Comparison of ENCODE assay signal across 15 cellular contexts in the genomic region with DNA sequence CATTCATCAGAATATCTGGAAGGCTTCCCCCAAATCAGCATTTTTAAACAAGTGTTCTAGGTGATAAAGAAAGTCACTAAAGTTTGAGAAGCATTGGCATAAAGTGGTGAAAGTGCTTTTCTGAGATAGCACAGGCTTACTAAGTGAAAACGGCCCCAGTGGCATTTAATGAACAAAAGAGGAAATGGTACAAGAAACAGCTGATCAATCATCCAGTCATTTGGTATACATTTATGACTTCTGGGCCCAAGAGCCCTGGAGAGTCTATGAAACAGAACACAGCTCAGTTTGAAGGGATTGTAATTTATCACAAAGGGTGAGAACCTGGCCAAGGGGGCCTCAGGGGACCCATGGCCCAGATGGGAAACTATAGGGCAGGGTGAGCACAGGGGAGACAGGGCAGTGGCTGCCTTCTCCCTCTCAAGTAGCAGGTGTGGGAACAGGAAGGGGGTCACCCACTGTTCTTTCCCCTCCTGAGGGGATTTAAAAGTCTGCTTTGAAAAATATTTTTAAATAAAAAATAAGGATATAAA.
A peak's percentile ranks its signal among the peaks of the same experiment; 100 is the strongest.
DNase-seq lines count a peak whose midpoint lies in the region; ATAC-seq and TF ChIP-seq lines count a peak whose summit lies in the region.
"Had no signal": no experiment of that assay in that cellular context is flagged by ENCODE, and none has a peak within 500 bp of the region (broad histone marks: within the 10 kb centered on the region; RNA-seq: fewer than 3 reads in every experiment).

No MANE protein-coding gene starts in this region.

- H3K4me3 ChIP-seq in BLaER1 (no peak overlapping the region), endodermal cell (ENCODE audit: low read length) (no peak overlapping the region), smooth muscle cell (no peak overlapping the region)
- H3K4me3 ChIP-seq: hepatocyte had no signal

- peaks cover 49% of the 10 kb centered on the region for H3K4me1 Mint-ChIP-seq in endodermal cell
- H3K4me1 Mint-ChIP-seq in activated T-helper 17 cell treated with anti-CD3 and anti-CD28 coated beads, Interleukin-2, amount 50 U/mL, for 72 hours: no peaks in the 10 kb centered on the region
- H3K4me1 Mint-ChIP-seq: activated naive CD8-positive, alpha-beta T cell treated with anti-CD3 and anti-CD28 coated beads for 36 hours had no signal

- H3K9ac ChIP-seq in BLaER1: no peak overlapping the region
- no peak overlapping the region for H3K9ac ChIP-seq in endodermal cell (ENCODE audit: extremely low read depth, low read length, poor library complexity, severe bottlenecking)
- H3K9ac ChIP-seq in smooth muscle cell (ENCODE audit: low read depth): peak overlapping the region; percentile 76
- H3K9ac ChIP-seq: parathyroid adenoma had no signal

- H3K9me3 Mint-ChIP-seq in endodermal cell: no peaks in the 10 kb centered on the region
- no peaks in the 10 kb centered on the region for H3K9me3 Mint-ChIP-seq in activated T-helper 17 cell treated with anti-CD3 and anti-CD28 coated beads, Interleukin-2, amount 50 U/mL, for 72 hours
- H3K9me3 Mint-ChIP-seq: activated naive CD8-positive, alpha-beta T cell treated with anti-CD3 and anti-CD28 coated beads for 36 hours; activated T-cell treated with anti-CD3 and anti-CD28 coated beads, Interleukin-2, amount 50 U/mL, for 4 hours had no signal

- H3K9me3 ChIP-seq in BLaER1 (no peaks in the 10 kb centered on the region), endodermal cell (ENCODE audit: control insufficient read depth, low read length) (no peaks in the 10 kb centered on the region), smooth muscle cell (replicated peaks; ENCODE audit: low read depth) (no peaks in the 10 kb centered on the region)

- peak overlapping the region; percentile 66 for H3K4me2 ChIP-seq in BLaER1
- peak overlapping the region; percentile 71 for H3K4me2 ChIP-seq in smooth muscle cell
- H3K4me2 ChIP-seq: hepatocyte had no signal

- H3K79me2 ChIP-seq in smooth muscle cell (ENCODE audit: low read depth): no peaks in the 10 kb centered on the region
- H3K79me2 ChIP-seq: hepatocyte had no signal

- TF ChIP-seq CTCF in endodermal cell (conservative IDR thresholded peaks at IDR 0.05) (no peak), smooth muscle cell (IDR thresholded peaks at IDR 0.05; ENCODE audit: borderline replicate concordance, insufficient read depth, poor library complexity, severe bottlenecking) (no peak)

- H2AFZ ChIP-seq in smooth muscle cell (ENCODE audit: low read depth): no peak overlapping the region
- H2AFZ ChIP-seq: hepatocyte, parathyroid adenoma had no signal

- no peaks in the 10 kb centered on the region for H3K27me3 ChIP-seq in BLaER1
- peaks cover 17% of the 10 kb centered on the region for H3K27me3 ChIP-seq in endodermal cell (ENCODE audit: control insufficient read depth, insufficient read depth, low read length, poor library complexity, severe bottlenecking)
- no peaks in the 10 kb centered on the region for H3K27me3 ChIP-seq in smooth muscle cell (ENCODE audit: low read depth)
- H3K27me3 ChIP-seq: hepatocyte had no signal

- DNase-seq in endodermal cell: no peak
- no peak for DNase-seq in smooth muscle cell (lab: John Stamatoyannopoulos, UW; ENCODE audit: unreplicated experiment)
- DNase-seq in T-helper 1 cell: no peak
- no peak for DNase-seq in stimulated activated CD4-positive, alpha-beta T cell treated with anti-CD3 and anti-CD28 coated beads, Interleukin-2, amount 100 ng/mL, for 24 hours
- no peak for DNase-seq in NCI-H1048 (lab: John Stamatoyannopoulos, UW)
- DNase-seq: activated naive CD8-positive, alpha-beta T cell treated with anti-CD3 and anti-CD28 coated beads for 36 hours; activated T-cell treated with anti-CD3 and anti-CD28 coated beads, Interleukin-2, amount 50 U/mL, for 4 hours; GOT3; NCI-H2029 treated with DMSO at 0.1 percent for 48 hours; stimulated activated naive CD4-positive, alpha-beta T cell had no signal

- H4K20me1 ChIP-seq in BLaER1 (no peaks in the 10 kb centered on the region), smooth muscle cell (ENCODE audit: low read depth) (no peaks in the 10 kb centered on the region)

- peak overlapping the region; percentile 25; the same call in 1 of the 2 replicates for H3K27ac ChIP-seq in BLaER1
- H3K27ac ChIP-seq in endodermal cell (ENCODE audit: low read depth, low read length): peak overlapping the region; percentile 84
- peak overlapping the region; percentile 92 for H3K27ac ChIP-seq in smooth muscle cell (ENCODE audit: low read depth)
- H3K27ac ChIP-seq: hepatocyte, parathyroid adenoma had no signal

- H3K4me3 Mint-ChIP-seq in endodermal cell: no peak overlapping the region
- no peak overlapping the region for H3K4me3 Mint-ChIP-seq in activated T-helper 17 cell treated with anti-CD3 and anti-CD28 coated beads, Interleukin-2, amount 50 U/mL, for 72 hours
- H3K4me3 Mint-ChIP-seq: activated naive CD8-positive, alpha-beta T cell treated with anti-CD3 and anti-CD28 coated beads for 36 hours; activated T-cell treated with anti-CD3 and anti-CD28 coated beads, Interleukin-2, amount 50 U/mL, for 4 hours had no signal

- no peaks in the 10 kb centered on the region for H3K36me3 Mint-ChIP-seq in endodermal cell (ENCODE audit: low read depth)
- H3K36me3 Mint-ChIP-seq in activated T-helper 17 cell treated with anti-CD3 and anti-CD28 coated beads, Interleukin-2, amount 50 U/mL, for 72 hours (ENCODE audit: low read depth): no peaks in the 10 kb centered on the region
- H3K36me3 Mint-ChIP-seq: activated naive CD8-positive, alpha-beta T cell treated with anti-CD3 and anti-CD28 coated beads for 36 hours had no signal

- H3K4me1 ChIP-seq in BLaER1 (peaks cover 30% of the 10 kb centered on the region), endodermal cell (ENCODE audit: control insufficient read depth, insufficient read depth, low read length) (peaks cover 15% of the 10 kb centered on the region), smooth muscle cell (ENCODE audit: low read depth) (peaks cover 40% of the 10 kb centered on the region)
- H3K4me1 ChIP-seq: parathyroid adenoma had no signal

- peak; percentile 54 for ATAC-seq in HG02610 (IDR thresholded peaks at IDR 0.05; ENCODE audit: unreplicated experiment)
- no peak for ATAC-seq in activated T-helper 17 cell treated with anti-CD3 and anti-CD28 coated beads, Interleukin-2, amount 50 U/mL, for 72 hours (replicated peaks)
- ATAC-seq: activated T-cell treated with anti-CD3 and anti-CD28 coated beads, Interleukin-2, amount 50 U/mL, for 4 hours had no signal

- peaks cover 42% of the 10 kb centered on the region for H3K27me3 Mint-ChIP-seq in endodermal cell (ENCODE audit: insufficient read depth)
- H3K27me3 Mint-ChIP-seq in activated T-helper 17 cell treated with anti-CD3 and anti-CD28 coated beads, Interleukin-2, amount 50 U/mL, for 72 hours: peaks cover 16% of the 10 kb centered on the region

- WGBS in endodermal cell (ENCODE audit: insufficient coverage in 1 of 2, insufficient read length in 1 of 2), 2 experiments: 0 to 3% methylated on average over 1 of the region's 1 CpG
- 0% methylated on average over 1 of the region's 1 CpG for WGBS in smooth muscle cell (ENCODE audit: low lambda C conversion rate)

- peaks cover 21% of the 10 kb centered on the region for H3F3A ChIP-seq in smooth muscle cell (ENCODE audit: low read depth)

- H3K36me3 ChIP-seq in BLaER1: no peaks in the 10 kb centered on the region
- no peaks in the 10 kb centered on the region for H3K36me3 ChIP-seq in endodermal cell (ENCODE audit: control insufficient read depth, insufficient read depth, low read length)
- no peaks in the 10 kb centered on the region for H3K36me3 ChIP-seq in smooth muscle cell (ENCODE audit: low read depth)

- H3K27ac Mint-ChIP-seq in endodermal cell: no peak overlapping the region
- H3K27ac Mint-ChIP-seq in activated T-helper 17 cell treated with anti-CD3 and anti-CD28 coated beads, Interleukin-2, amount 50 U/mL, for 72 hours: no peak overlapping the region
- H3K27ac Mint-ChIP-seq: activated naive CD8-positive, alpha-beta T cell treated with anti-CD3 and anti-CD28 coated beads for 36 hours had no signal

Comparison
In these comparisons a context has a peak if more than half of its experiments do, and no peak if none do; other contexts are left out.
1. H3K27ac ChIP-seq: peak in every context shown above with its lines; median percentile 92 in smooth muscle cell; 84 in endodermal cell; 25 in BLaER1.